ENCODE assay signal across 16 cellular contexts in genomic region chr1:221827307-221827642, GRCh38.
A peak's percentile ranks its signal among the peaks of the same experiment; 100 is the strongest.
DNase-seq lines count a peak whose midpoint lies in the region; ATAC-seq and TF ChIP-seq lines count a peak whose summit lies in the region.
"Had no signal": no experiment of that assay in that cellular context is flagged by ENCODE, and none has a peak within 500 bp of the region (broad histone marks: within the 10 kb centered on the region; RNA-seq: fewer than 3 reads in every experiment).

No MANE protein-coding gene starts in this region.

- POLR2A ChIA-PET in naive thymus-derived CD8-positive, alpha-beta T cell (lab: Charles Lee) = no interaction called here

- H3K36me3 ChIP-seq in BLaER1 treated with 17β-estradiol and CSF1 and Interleukin-3, amounts not matched to agents 10 nM and 100 nM = no peaks in the 10 kb centered on the region
- H3K36me3 ChIP-seq in GM23338 (ENCODE audit: insufficient read depth) (no peaks in the 10 kb centered on the region), mesenchymal stem cell (ENCODE audit: control insufficient read depth in 1 of 2, insufficient read depth in 2 of 2, low read depth in 1 of 2, low read length in 2 of 2) (no peaks in the 10 kb centered on the region), hepatocyte (replicated peaks; ENCODE audit: insufficient read depth, low read depth) (no peaks in the 10 kb centered on the region)
- H3K36me3 ChIP-seq: prostate gland had no signal

- no peak overlapping the region for H3K23ac ChIP-seq in mesenchymal stem cell (ENCODE audit: low read length in 2 of 2)

- no peak overlapping the region for H2AK5ac ChIP-seq in mesenchymal stem cell (ENCODE audit: low read length, severe bottlenecking)

- H2BK120ac ChIP-seq in mesenchymal stem cell (ENCODE audit: low read depth, low read length) = no peak overlapping the region

- WGBS in mesenchymal stem cell = no CpG with 5 or more reads among the region's 1 CpG
- WGBS in hepatocyte (ENCODE audit: low lambda C conversion rate, missing lambda C conversion rate) = 93% methylated on average over 1 of the region's 1 CpG

- H3K27me3 ChIP-seq in BLaER1 treated with 17β-estradiol and CSF1 and Interleukin-3, amounts not matched to agents 10 nM and 100 nM = no peaks in the 10 kb centered on the region
- H3K27me3 ChIP-seq in GM23338 (ENCODE audit: insufficient read depth) (no peaks in the 10 kb centered on the region), mesenchymal stem cell (ENCODE audit: control insufficient read depth in 1 of 2, insufficient read depth in 1 of 2, low read length in 2 of 2) (no peaks in the 10 kb centered on the region), hepatocyte (no peaks in the 10 kb centered on the region)

- H3K9me2 ChIP-seq in GM23338 (ENCODE audit: insufficient read depth) (peaks cover 23% of the 10 kb centered on the region), hepatocyte (replicated peaks; ENCODE audit: insufficient read depth) (no peaks in the 10 kb centered on the region)

- peak overlapping the region in 1 of 2 experiments; percentile 90 for H3K14ac ChIP-seq in mesenchymal stem cell (ENCODE audit: low read length in 2 of 2)

- no peak overlapping the region for H3K4me3 Mint-ChIP-seq in GM23338
- H3K4me3 Mint-ChIP-seq in activated T-helper 2 cell treated with anti-CD3 and anti-CD28 coated beads, Interferon-gamma antibody, Interleukin-2, Interleukin-4, amounts not matched to agents 10 μg/mL and 5 μg/mL and 100 μg/mL, durations not matched to agents 14 hours and 24 hours and 36 hours (ENCODE audit: low read depth) = no peak overlapping the region
- no peak overlapping the region for H3K4me3 Mint-ChIP-seq in naive thymus-derived CD8-positive, alpha-beta T cell
- H3K4me3 Mint-ChIP-seq: activated naive CD4-positive, alpha-beta T cell treated with anti-CD3 and anti-CD28 coated beads for 36 hours had no signal

- H2BK5ac ChIP-seq in mesenchymal stem cell (ENCODE audit: low read depth, low read length, poor library complexity, severe bottlenecking) = no peak overlapping the region

- peak overlapping the region in 9 of 11 experiments; percentile 52 to 69 (median 62); a peak in 18 of 22 replicates for H3K27ac ChIP-seq in BLaER1 treated with 17β-estradiol and CSF1 and Interleukin-3, amounts not matched to agents 10 nM and 100 nM
- H3K27ac ChIP-seq in GM23338 (ENCODE audit: low read depth) = no peak overlapping the region
- H3K27ac ChIP-seq in mesenchymal stem cell (ENCODE audit: low read length, poor library complexity, severe bottlenecking) = no peak overlapping the region
- no peak overlapping the region for H3K27ac ChIP-seq in hepatocyte
- H3K27ac ChIP-seq: C4-2B, HL-60, prostate gland had no signal

- peak overlapping the region; percentile 64 to 73 for H3K4ac ChIP-seq in mesenchymal stem cell (ENCODE audit: low read depth in 1 of 2, low read length in 2 of 2)

- peak overlapping the region; percentile 94 for H4K8ac ChIP-seq in mesenchymal stem cell (ENCODE audit: low read length)

- H3K4me2 ChIP-seq in BLaER1 treated with 17β-estradiol and CSF1 and Interleukin-3, amounts not matched to agents 10 nM and 100 nM = peak overlapping the region; percentile 51 to 79 (median 74)
- H3K4me2 ChIP-seq in GM23338 = no peak overlapping the region
- H3K4me2 ChIP-seq in mesenchymal stem cell (ENCODE audit: low read length, poor library complexity, severe bottlenecking) = no peak overlapping the region
- H3K4me2 ChIP-seq in hepatocyte = no peak overlapping the region

- peaks cover 8% of the 10 kb centered on the region for H3K9me3 Mint-ChIP-seq in GM23338
- H3K9me3 Mint-ChIP-seq in activated T-helper 2 cell treated with anti-CD3 and anti-CD28 coated beads, Interferon-gamma antibody, Interleukin-2, Interleukin-4, amounts not matched to agents 10 μg/mL and 5 μg/mL and 100 μg/mL, durations not matched to agents 14 hours and 24 hours and 36 hours = peaks cover 3% of the 10 kb centered on the region
- H3K9me3 Mint-ChIP-seq in naive thymus-derived CD8-positive, alpha-beta T cell = no peaks in the 10 kb centered on the region
- H3K9me3 Mint-ChIP-seq: activated naive CD4-positive, alpha-beta T cell treated with anti-CD3 and anti-CD28 coated beads for 36 hours had no signal

- H3K36me3 Mint-ChIP-seq in GM23338 (ENCODE audit: low read depth) = no peaks in the 10 kb centered on the region
- H3K36me3 Mint-ChIP-seq in activated T-helper 2 cell treated with anti-CD3 and anti-CD28 coated beads, Interferon-gamma antibody, Interleukin-2, Interleukin-4, amounts not matched to agents 10 μg/mL and 5 μg/mL and 100 μg/mL, durations not matched to agents 14 hours and 24 hours and 36 hours (ENCODE audit: low read depth) = peaks cover 6% of the 10 kb centered on the region
- H3K36me3 Mint-ChIP-seq in naive thymus-derived CD8-positive, alpha-beta T cell = no peaks in the 10 kb centered on the region

- H3K4me3 ChIP-seq in BLaER1 treated with 17β-estradiol and CSF1 and Interleukin-3, amounts not matched to agents 10 nM and 100 nM = no peak overlapping the region
- H3K4me3 ChIP-seq in GM23338 = no peak overlapping the region
- H3K4me3 ChIP-seq in mesenchymal stem cell (ENCODE audit: insufficient read depth in 1 of 2, low read depth in 1 of 2, low read length in 2 of 2) = no peak overlapping the region
- H3K4me3 ChIP-seq in hepatocyte = no peak overlapping the region
- H3K4me3 ChIP-seq: GM12878, prostate gland had no signal

- no peaks in the 10 kb centered on the region for H3K79me2 ChIP-seq in GM23338 (replicated peaks; ENCODE audit: insufficient read depth)
- no peaks in the 10 kb centered on the region for H3K79me2 ChIP-seq in hepatocyte

- peaks cover 28% of the 10 kb centered on the region for H3K4me1 Mint-ChIP-seq in GM23338
- peaks cover 69% of the 10 kb centered on the region for H3K4me1 Mint-ChIP-seq in activated T-helper 2 cell treated with anti-CD3 and anti-CD28 coated beads, Interferon-gamma antibody, Interleukin-2, Interleukin-4, amounts not matched to agents 10 μg/mL and 5 μg/mL and 100 μg/mL, durations not matched to agents 14 hours and 24 hours and 36 hours (ENCODE audit: low read depth)
- H3K4me1 Mint-ChIP-seq in naive thymus-derived CD8-positive, alpha-beta T cell = peaks cover 18 to 60% (median 31%) of the 10 kb centered on the region in 4 donors

- H3K18ac ChIP-seq in mesenchymal stem cell (ENCODE audit: low read depth in 1 of 2, low read length in 2 of 2) = peak overlapping the region; percentile 87 to 94

- H3K9me3 ChIP-seq in BLaER1 treated with 17β-estradiol and CSF1 and Interleukin-3, amounts not matched to agents 10 nM and 100 nM (replicated peaks in 1 of 11) = peaks cover 0 to 9% (median 0%) of the 10 kb centered on the region in 11 experiments; a peak in 5 of 22 replicates
- H3K9me3 ChIP-seq in mesenchymal stem cell (ENCODE audit: control insufficient read depth, low read length) = no peaks in the 10 kb centered on the region
- H3K9me3 ChIP-seq in hepatocyte (ENCODE audit: low read depth) = no peaks in the 10 kb centered on the region
- H3K9me3 ChIP-seq: prostate gland had no signal

- TF ChIP-seq CTCF in GM23338 (conservative IDR thresholded peaks at IDR 0.05; ENCODE audit: low read depth in 2 of 2) (no peak), hepatocyte (IDR thresholded peaks at IDR 0.05; ENCODE audit: poor library complexity) (no peak)

- peak overlapping the region in 3 of 11 experiments; percentile 7 to 14 (median 11); a peak in 3 of 22 replicates for H3K9ac ChIP-seq in BLaER1 treated with 17β-estradiol and CSF1 and Interleukin-3, amounts not matched to agents 10 nM and 100 nM
- no peak overlapping the region for H3K9ac ChIP-seq in mesenchymal stem cell (ENCODE audit: low read length)

- H3F3A ChIP-seq in GM23338 (replicated peaks; ENCODE audit: low read depth) = no peaks in the 10 kb centered on the region; the same call in 1 of the 2 replicates

- intact Hi-C loops in activated T-helper 2 cell treated with anti-CD3 and anti-CD28 coated beads, Interferon-gamma antibody, Interleukin-2, Interleukin-4, amounts not matched to agents 10 μg/mL and 5 μg/mL and 100 μg/mL, durations not matched to agents 14 hours and 24 hours and 36 hours (cut with micrococcal nuclease) = loop anchor here (5.0 to 10.0 kb wide), 2 partner anchors 135 to 382 kb away; no protein-coding TSS in a partner anchor

- no peak overlapping the region for H3K27ac Mint-ChIP-seq in GM23338
- peak overlapping the region; percentile 51 for H3K27ac Mint-ChIP-seq in activated T-helper 2 cell treated with anti-CD3 and anti-CD28 coated beads, Interferon-gamma antibody, Interleukin-2, Interleukin-4, amounts not matched to agents 10 μg/mL and 5 μg/mL and 100 μg/mL, durations not matched to agents 14 hours and 24 hours and 36 hours
- peak overlapping the region in 4 of 10 donors; percentile 19 to 88 (median 52) for H3K27ac Mint-ChIP-seq in naive thymus-derived CD8-positive, alpha-beta T cell
- H3K27ac Mint-ChIP-seq: activated naive CD4-positive, alpha-beta T cell treated with anti-CD3 and anti-CD28 coated beads for 36 hours had no signal

- no peaks in the 10 kb centered on the region for H3K79me1 ChIP-seq in mesenchymal stem cell (replicated peaks; ENCODE audit: low read length, poor library complexity, severe bottlenecking)

- ATAC-seq in GM23338 (no peak), GM18873 (IDR thresholded peaks at IDR 0.05; ENCODE audit: low FRiP score, unreplicated experiment) (no peak)
- ATAC-seq in naive thymus-derived CD8-positive, alpha-beta T cell = no peak

- no peak overlapping the region for H4K91ac ChIP-seq in mesenchymal stem cell (ENCODE audit: low read length)

- H2AFZ ChIP-seq in GM23338 = 0 out of 2 replicates have a peak overlapping the region, but pooled peaks have one; percentile 28
- peak overlapping the region; percentile 77 for H2AFZ ChIP-seq in mesenchymal stem cell (ENCODE audit: low read depth, low read length)
- no peak overlapping the region for H2AFZ ChIP-seq in hepatocyte

- H2BK12ac ChIP-seq in mesenchymal stem cell (ENCODE audit: low read length in 2 of 2) = peak overlapping the region; percentile 97

- H2BK15ac ChIP-seq in mesenchymal stem cell (ENCODE audit: low read depth, poor library complexity, severe bottlenecking) = no peak overlapping the region

- no peaks in the 10 kb centered on the region for H4K20me1 ChIP-seq in BLaER1 treated with 17β-estradiol and CSF1 and Interleukin-3, amounts not matched to agents 10 nM and 100 nM
- no peaks in the 10 kb centered on the region for H4K20me1 ChIP-seq in GM23338 (replicated peaks; ENCODE audit: insufficient read depth)
- H4K20me1 ChIP-seq in hepatocyte (ENCODE audit: insufficient read depth, poor library complexity, severe bottlenecking) = no peaks in the 10 kb centered on the region

- peaks cover 9 to 43% (median 22%) of the 10 kb centered on the region in 10 experiments for H3K4me1 ChIP-seq in BLaER1 treated with 17β-estradiol and CSF1 and Interleukin-3, amounts not matched to agents 10 nM and 100 nM
- H3K4me1 ChIP-seq in GM23338 (ENCODE audit: insufficient read depth) (peaks cover 24% of the 10 kb centered on the region), mesenchymal stem cell (ENCODE audit: control insufficient read depth, insufficient read depth, low read depth, low read length) (peaks cover 6% of the 10 kb centered on the region), hepatocyte (ENCODE audit: insufficient read depth) (no peaks in the 10 kb centered on the region)
- H3K4me1 ChIP-seq: prostate gland had no signal

- DNase-seq in GM23338 (ENCODE audit: low spot score) (no peak), mesenchymal stem cell (no peak), GOT3 (lab: John Stamatoyannopoulos, UW) (no peak), hepatocyte (ENCODE audit: low spot score) (no peak)
- no peak for DNase-seq in activated T-helper 2 cell treated with anti-CD3 and anti-CD28 coated beads, Interferon-gamma antibody, Interleukin-2, Interleukin-4, amounts not matched to agents 10 μg/mL and 5 μg/mL and 100 μg/mL, durations not matched to agents 14 hours and 24 hours and 36 hours (ENCODE audit: low spot score)
- no peak for DNase-seq in naive thymus-derived CD8-positive, alpha-beta T cell
- DNase-seq: caudate nucleus, NCI-H187 treated with DMSO at 0.1 percent for 48 hours, NCI-H526 treated with DMSO at 0.1 percent for 48 hours had no signal

- no peaks in the 10 kb centered on the region for H3K27me3 Mint-ChIP-seq in GM23338 (ENCODE audit: insufficient read depth, low read depth, poor library complexity)
- H3K27me3 Mint-ChIP-seq in activated T-helper 2 cell treated with anti-CD3 and anti-CD28 coated beads, Interferon-gamma antibody, Interleukin-2, Interleukin-4, amounts not matched to agents 10 μg/mL and 5 μg/mL and 100 μg/mL, durations not matched to agents 14 hours and 24 hours and 36 hours (ENCODE audit: low read depth) = peaks cover 2% of the 10 kb centered on the region
- no peaks in the 10 kb centered on the region for H3K27me3 Mint-ChIP-seq in naive thymus-derived CD8-positive, alpha-beta T cell

Comparison
In these comparisons a context has a peak if more than half of its experiments do, and no peak if none do; other contexts are left out.
1. H3K27ac ChIP-seq: peak in BLaER1 treated with 17β-estradiol and CSF1 and Interleukin-3, amounts not matched to agents 10 nM and 100 nM (9 of 11); none in GM23338 (single experiment), mesenchymal stem cell (single experiment) and hepatocyte (single experiment).
2. H3K4me2 ChIP-seq: peak in BLaER1 treated with 17β-estradiol and CSF1 and Interleukin-3, amounts not matched to agents 10 nM and 100 nM (11 of 11); none in GM23338 (single experiment), mesenchymal stem cell (single experiment) and hepatocyte (single experiment).